ENCODE assay signal across 8 cellular contexts in genomic region chr12:53352331-53353258, GRCh38. TPM values are rescaled to one million over a fixed set of nuclear protein-coding genes. Genes with fewer than 3 reads are reported as not detected.
DNase-seq lines count a peak whose midpoint lies in the region; ATAC-seq and TF ChIP-seq lines count a peak whose summit lies in the region.

No MANE protein-coding gene starts in this region.

- no peak overlapping the region for H3K9ac ChIP-seq in SK-N-MC (ENCODE audit: insufficient read length)
- no peak overlapping the region for H3K9ac ChIP-seq in parathyroid adenoma

- 62 to 65% methylated on average over 22 of the region's 22 CpGs for WGBS in upper lobe of left lung, 2 donors

- no peaks in the 10 kb centered on the region for H3K79me2 ChIP-seq in parathyroid adenoma

- no peak overlapping the region for H3K4me3 ChIP-seq in SK-N-MC
- no peak overlapping the region for H3K4me3 ChIP-seq in parathyroid adenoma (ENCODE audit: low read depth, low read length)
- H3K4me3 ChIP-seq in upper lobe of left lung: no peak overlapping the region

- peak; percentile 92 for TF ChIP-seq CTCF in parathyroid adenoma (IDR thresholded peaks at IDR 0.05)
- TF ChIP-seq CTCF in upper lobe of left lung (IDR thresholded peaks at IDR 0.05): peak; percentile 76 to 95 (median 88)

- H3K27ac ChIP-seq in SK-N-MC (no peak overlapping the region), parathyroid adenoma (no peak overlapping the region), upper lobe of left lung (peak overlapping the region in 1 of 4 donors; percentile 50)

- peak in 1 of 4 donors; percentile 43 for TF ChIP-seq EP300 in upper lobe of left lung (IDR thresholded peaks at IDR 0.05)

- peak in 1 of 4 donors; percentile 21 for TF ChIP-seq POLR2A in upper lobe of left lung (IDR thresholded peaks at IDR 0.05)

- H3K4me1 ChIP-seq in parathyroid adenoma (no peaks in the 10 kb centered on the region), upper lobe of left lung (peaks cover 2 to 15% (median 8%) of the 10 kb centered on the region in 4 donors)

- H2AFZ ChIP-seq in parathyroid adenoma: peak overlapping the region; percentile 62

- peak; percentile 68 for ATAC-seq in GM21786 (IDR thresholded peaks at IDR 0.05; ENCODE audit: unreplicated experiment)
- peak; percentile 95 to 97 for ATAC-seq in upper lobe of left lung (ENCODE audit: low FRiP score in 2 of 2)

- no peaks in the 10 kb centered on the region for H3K27me3 ChIP-seq in parathyroid adenoma (ENCODE audit: control insufficient read depth, insufficient read depth, low read length)
- no peaks in the 10 kb centered on the region for H3K27me3 ChIP-seq in upper lobe of left lung

- H3K36me3 ChIP-seq in SK-N-MC (ENCODE audit: insufficient read depth, low read length) (no peaks in the 10 kb centered on the region), parathyroid adenoma (ENCODE audit: control insufficient read depth, insufficient read depth, low read length) (no peaks in the 10 kb centered on the region), upper lobe of left lung (no peaks in the 10 kb centered on the region)

- no peak overlapping the region for H3K4me2 ChIP-seq in parathyroid adenoma (ENCODE audit: low read length)

- peak; percentile 79 for DNase-seq in D341Med (ENCODE audit: low spot score)
- DNase-seq in NCI-H1092 treated with DMSO at 0.1 percent for 48 hours (lab: John Stamatoyannopoulos, UW): peak; percentile 53
- peak; percentile 79 for DNase-seq in SK-N-MC (ENCODE audit: low read depth, low spot score)
- DNase-seq in activated naive CD4-positive, alpha-beta T cell treated with Interleukin-2 at 50 U/mL for 16 hours: peak; percentile 82
- DNase-seq in glomerular endothelial cell (ENCODE audit: extremely low read depth, low read depth, low spot score): peak; percentile 52
- DNase-seq in upper lobe of left lung: peak in 1 of 2 donors; percentile 89

- H3K9me3 ChIP-seq in SK-N-MC (ENCODE audit: low read depth, low read length) (no peaks in the 10 kb centered on the region), parathyroid adenoma (ENCODE audit: control insufficient read depth, low read length) (no peaks in the 10 kb centered on the region), upper lobe of left lung (no peaks in the 10 kb centered on the region)

RNA-seq across cellular contexts. Expression of gene SP7, which starts 16.4 kb away (rescaled TPM):
- total RNA-seq in glomerular endothelial cell: not detected in 2 replicates
- not detected for total RNA-seq in upper lobe of left lung

RNA-seq across cellular contexts. Expression of gene SP1, which starts 27.4 kb away (rescaled TPM):
- total RNA-seq in glomerular endothelial cell (30.1 and 39.0 TPM in 2 replicates), upper lobe of left lung (10 to 100 TPM; 46.6 to 82.2 (median 61.7) TPM)

RNA-seq across cellular contexts. Expression of gene AAAS, which starts 31.2 kb away (rescaled TPM):
- total RNA-seq in glomerular endothelial cell: 51.8 and 56.7 TPM in 2 replicates
- total RNA-seq in upper lobe of left lung: 100 to 1,000 TPM in 1 of 6 donors, 10 to 100 TPM in 5; 27.2 to 138 (median 40.4) TPM

RNA-seq across cellular contexts. Expression of gene MYG1, which starts 53.1 kb away (rescaled TPM):
- total RNA-seq in glomerular endothelial cell (41.4 and 55.0 TPM in 2 replicates), upper lobe of left lung (10 to 100 TPM; 29.1 to 50.7 (median 34.8) TPM)

RNA-seq across cellular contexts. Expression of gene PFDN5, which starts 57.3 kb away (rescaled TPM):
- 344 and 417 TPM in 2 replicates for total RNA-seq in glomerular endothelial cell
- total RNA-seq in upper lobe of left lung: 100 to 1,000 TPM; 374 to 580 (median 445) TPM
